ENCODE assay signal across 1 cellular context in the genomic region with DNA sequence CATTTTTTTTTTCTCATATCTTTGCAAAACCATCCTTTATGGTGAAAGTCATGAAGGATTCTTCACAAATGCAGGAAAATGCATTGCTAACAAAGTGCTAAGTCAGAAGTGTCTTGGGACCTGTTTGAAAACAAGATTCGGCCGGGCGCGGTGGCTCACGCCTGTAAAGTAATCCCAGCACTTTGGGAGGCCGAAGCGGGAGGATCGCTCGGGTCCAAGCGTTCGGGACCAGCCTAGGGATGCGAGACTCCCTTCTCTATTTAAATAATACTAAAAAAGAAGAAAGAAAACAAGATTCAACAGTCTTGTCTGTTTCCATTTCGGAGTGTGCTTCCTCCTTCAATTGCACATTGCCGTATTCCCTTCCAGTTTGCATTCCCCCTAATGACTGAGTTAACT.
TF ChIP-seq lines count a peak whose summit lies in the region.

No MANE protein-coding gene starts in this region.

TF ChIP-seq in endothelial cell of umbilical vein, 7 proteins besides CTCF, POLR2A, EP300 and RAD21:
- no peak for TF ChIP-seq EZH2 (IDR thresholded peaks at IDR 0.05; ENCODE audit: borderline replicate concordance, low read depth, low read length, severe bottlenecking)
- TF ChIP-seq JUN (IDR thresholded peaks at IDR 0.05; ENCODE audit: borderline replicate concordance, insufficient read depth, insufficient read length, low read depth): no peak
- TF ChIP-seq FOS (IDR thresholded peaks at IDR 0.05; ENCODE audit: borderline replicate concordance, insufficient read depth, low read length): no peak
- TF ChIP-seq MYC (IDR thresholded peaks at IDR 0.05; ENCODE audit: low read depth, low read length): no peak
- no peak for TF ChIP-seq GATA2 (IDR thresholded peaks at IDR 0.05; ENCODE audit: insufficient read depth, insufficient read length, low read depth, low read length)
- TF ChIP-seq, protein P1, sequence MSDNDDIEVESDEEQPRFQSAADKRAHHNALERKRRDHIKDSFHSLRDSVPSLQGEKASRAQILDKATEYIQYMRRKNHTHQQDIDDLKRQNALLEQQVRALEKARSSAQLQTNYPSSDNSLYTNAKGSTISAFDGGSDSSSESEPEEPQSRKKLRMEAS (IDR thresholded peaks at IDR 0.05; ENCODE audit: insufficient read depth, insufficient read length): no peak
- TF ChIP-seq POLR2AphosphoS5 (IDR thresholded peaks at IDR 0.05; ENCODE audit: insufficient read depth, low read depth, low read length): no peak
